In genomic region chr19:1252221-1252817, GRCh38 we compare ENCODE assay signal across 8 cellular contexts. TPM values are rescaled to one million over a fixed set of nuclear protein-coding genes. Genes with fewer than 3 reads are reported as not detected.
DNase-seq lines count a peak whose midpoint lies in the region; ATAC-seq, FAIRE-seq and TF ChIP-seq lines count a peak whose summit lies in the region.

No MANE protein-coding gene starts in this region.

- no peak overlapping the region for H4K91ac ChIP-seq in H1 (replicated peaks; ENCODE audit: insufficient read length, low read length)
- peak overlapping the region; percentile 100 for H4K91ac ChIP-seq in mesenchymal stem cell (ENCODE audit: low read length)

- H3K27ac ChIP-seq in BLaER1 = peak overlapping the region; percentile 97
- no peak overlapping the region for H3K27ac ChIP-seq in H1 (ENCODE audit: low read depth, low read length)
- peak overlapping the region; percentile 99 for H3K27ac ChIP-seq in mesenchymal stem cell (ENCODE audit: low read length, poor library complexity, severe bottlenecking)

- H2BK120ac ChIP-seq in H1 (replicated peaks; ENCODE audit: low read depth, low read length) (no peak overlapping the region), mesenchymal stem cell (ENCODE audit: low read depth, low read length) (peak overlapping the region; percentile 99)

- H3K9me3 ChIP-seq in BLaER1 (no peaks in the 10 kb centered on the region), H1 (ENCODE audit: insufficient read depth in 2 of 2, low read depth in 1 of 2, low read length in 1 of 2) (no peaks in the 10 kb centered on the region), mesenchymal stem cell (ENCODE audit: control insufficient read depth, low read length) (no peaks in the 10 kb centered on the region)

- H4K20me1 ChIP-seq in BLaER1 = peaks cover 66% of the 10 kb centered on the region
- H4K20me1 ChIP-seq in H1 (replicated peaks in 1 of 2; ENCODE audit: control insufficient read depth in 1 of 2, insufficient read depth in 2 of 2, low read length in 2 of 2) = peaks cover 22 to 29% of the 10 kb centered on the region in 2 experiments

- H3K4me3 Mint-ChIP-seq in activated CD4-positive, alpha-beta T cell treated with anti-CD3 and anti-CD28 coated beads, Interleukin-2, amount 10 ng/mL, durations not matched to agents 7 days and 5 days = peak overlapping the region; percentile 95

- no peak for TF ChIP-seq CTCF in H1 (IDR thresholded peaks at IDR 0.05; ENCODE audit: control extremely low read depth in 1 of 3, insufficient read depth in 1 of 3, low read depth in 1 of 3, low read length in 3 of 3)

- peaks cover 29% of the 10 kb centered on the region for H3K36me3 Mint-ChIP-seq in activated CD4-positive, alpha-beta T cell treated with anti-CD3 and anti-CD28 coated beads, Interleukin-2, amount 10 ng/mL, durations not matched to agents 7 days and 5 days (ENCODE audit: low read depth)

- H2BK20ac ChIP-seq in H1 (ENCODE audit: low read length) = no peak overlapping the region

- DNase-seq in KG1 (lab: John Stamatoyannopoulos, UW) (peak; percentile 50), H1 (ENCODE audit: low read depth in 1 of 2, low spot score in 2 of 2) (no peak), mesenchymal stem cell (peak; percentile 88), NCI-H1092 (lab: John Stamatoyannopoulos, UW) (no peak), NCI-H2227 (lab: John Stamatoyannopoulos, UW; ENCODE audit: unreplicated experiment) (no peak)
- peak; percentile 80 for DNase-seq in activated CD4-positive, alpha-beta T cell treated with anti-CD3 and anti-CD28 coated beads, Interleukin-2, amount 10 ng/mL, durations not matched to agents 7 days and 5 days
- DNase-seq in stimulated activated naive CD8-positive, alpha-beta T cell treated with anti-CD3 and anti-CD28 coated beads, Interleukin-15, Interleukin-2, amounts not matched to agents 100 U/mL and 50 U/mL, for 24 hours = peak; percentile 82

- no peak overlapping the region for H2AK5ac ChIP-seq in H1 (ENCODE audit: low read depth, low read length)
- peak overlapping the region; percentile 94 for H2AK5ac ChIP-seq in mesenchymal stem cell (ENCODE audit: low read length, severe bottlenecking)

- POLR2A ChIA-PET in activated CD4-positive, alpha-beta T cell treated with anti-CD3 and anti-CD28 coated beads, Interleukin-2, amount 10 ng/mL, durations not matched to agents 7 days and 5 days (lab: Charles Lee) = interaction anchor here (1.0 to 1.1 kb wide), 2 partner anchors 15 to 23 kb away, joined by 3 to 6 read pairs; partner anchors contain the start of gene FAM174C
- POLR2A ChIA-PET in H1 (lab: Charles Lee; ENCODE audit: partially characterized antibody) = interaction anchor here (1.0 to 19.4 kb wide), 7 partner anchors 11 to 225 kb away, joined by 3 to 456 read pairs (median 7); partner anchors contain the start of genes ATP5F1D, CIRBP, CNN2 and FAM174C

- CTCF ChIA-PET in activated CD4-positive, alpha-beta T cell treated with anti-CD3 and anti-CD28 coated beads, Interleukin-2, amount 10 ng/mL, durations not matched to agents 7 days and 5 days (lab: Charles Lee) = interaction anchor here (6.6 to 7.3 kb wide), 2 partner anchors 9 to 14 kb away, joined by 65 to 105 read pairs; partner anchors contain the start of gene CIRBP
- CTCF ChIA-PET in H1 (lab: Charles Lee; ENCODE audit: partially characterized antibody) = interaction anchor here (1.2 to 6.0 kb wide), 3 partner anchors 10 to 15 kb away, joined by 3 to 42 read pairs (median 7); no protein-coding TSS in a partner anchor

- H2BK15ac ChIP-seq in H1 (ENCODE audit: low read length) = no peak overlapping the region
- H2BK15ac ChIP-seq in mesenchymal stem cell (ENCODE audit: low read depth, poor library complexity, severe bottlenecking) = peak overlapping the region; percentile 99

- no peak for TF ChIP-seq POLR2A in H1 (IDR thresholded peaks at IDR 0.05; ENCODE audit: control extremely low read depth in 1 of 2, low read depth in 2 of 2, low read length in 2 of 2)

- H2BK5ac ChIP-seq in H1 (ENCODE audit: low read depth, low read length) (no peak overlapping the region; the same call in 1 of the 2 replicates), mesenchymal stem cell (ENCODE audit: low read depth, low read length, poor library complexity, severe bottlenecking) (peak overlapping the region; percentile 97)

- H4K5ac ChIP-seq in H1 (ENCODE audit: insufficient read length, low read depth, low read length) = no peak overlapping the region

- H3K4me1 Mint-ChIP-seq in activated CD4-positive, alpha-beta T cell treated with anti-CD3 and anti-CD28 coated beads, Interleukin-2, amount 10 ng/mL, durations not matched to agents 7 days and 5 days = peaks cover 20% of the 10 kb centered on the region

- H3K4me2 ChIP-seq in BLaER1 = peak overlapping the region; percentile 100
- peak overlapping the region; percentile 23 to 83; a peak in 3 of 4 replicates for H3K4me2 ChIP-seq in H1 (ENCODE audit: insufficient read depth in 1 of 2, low read depth in 2 of 2, low read length in 2 of 2)
- H3K4me2 ChIP-seq in mesenchymal stem cell (ENCODE audit: low read length, poor library complexity, severe bottlenecking) = peak overlapping the region; percentile 85

- 76% methylated on average over 18 of the region's 30 CpGs; no CpG with 5 or more reads in 1 of the 2 experiments for WGBS in H1 (ENCODE audit: extremely low coverage in 1 of 2, insufficient coverage in 1 of 2, insufficient read length in 1 of 2, insufficient replicate concordance in 2 of 2, low coverage in 1 of 2, low lambda C conversion rate in 2 of 2, missing lambda C conversion rate in 1 of 2), 2 experiments
- WGBS in mesenchymal stem cell = 0% methylated on average over 21 of the region's 30 CpGs

- H3K14ac ChIP-seq in H1 (ENCODE audit: insufficient read length) = no peak overlapping the region
- H3K14ac ChIP-seq in mesenchymal stem cell (ENCODE audit: low read length in 2 of 2) = peak overlapping the region; percentile 89 to 92

- no peak for TF ChIP-seq RAD21 in H1 (IDR thresholded peaks at IDR 0.05 in 1 of 2, conservative IDR thresholded peaks at IDR 0.05 in 1 of 2; ENCODE audit: low read depth in 2 of 2, low read length in 2 of 2)

- no peak overlapping the region for H2AFZ ChIP-seq in H1 (ENCODE audit: low read length)
- H2AFZ ChIP-seq in mesenchymal stem cell (ENCODE audit: low read depth, low read length) = no peak overlapping the region

- H4K8ac ChIP-seq in H1 (ENCODE audit: extremely low read depth, insufficient read depth, low read length) = peak overlapping the region; percentile 79; the same call in 1 of the 2 replicates
- peak overlapping the region; percentile 98 for H4K8ac ChIP-seq in mesenchymal stem cell (ENCODE audit: low read length)

- no peak for TF ChIP-seq EP300 in H1 (IDR thresholded peaks at IDR 0.05; ENCODE audit: borderline replicate concordance in 1 of 2, low read depth in 2 of 2, low read length in 2 of 2)

- H2BK12ac ChIP-seq in H1 (ENCODE audit: low read depth, low read length) (no peak overlapping the region), mesenchymal stem cell (ENCODE audit: low read length in 2 of 2) (peak overlapping the region in 1 of 2 experiments; percentile 73)

- H3K27me3 ChIP-seq in BLaER1 (no peaks in the 10 kb centered on the region), H1 (replicated peaks in 1 of 4; ENCODE audit: control insufficient read depth in 3 of 4, extremely low read depth in 1 of 4, insufficient read depth in 3 of 4, low read length in 3 of 4) (no peaks in the 10 kb centered on the region; a peak in 1 of 7 replicates), mesenchymal stem cell (ENCODE audit: control insufficient read depth in 1 of 2, insufficient read depth in 1 of 2, low read length in 2 of 2) (no peaks in the 10 kb centered on the region)

- ATAC-seq in stimulated activated naive CD8-positive, alpha-beta T cell treated with anti-CD3 and anti-CD28 coated beads, Interleukin-15, Interleukin-2, amounts not matched to agents 100 U/mL and 50 U/mL, for 24 hours = peak; percentile 4

- H3K4me1 ChIP-seq in BLaER1 (peaks cover 49% of the 10 kb centered on the region), H1 (replicated peaks in 1 of 4; ENCODE audit: control insufficient read depth in 3 of 4, insufficient read depth in 4 of 4, low read length in 3 of 4) (peaks cover 0 to 20% (median 12%) of the 10 kb centered on the region in 4 experiments; a peak in 6 of 7 replicates), mesenchymal stem cell (ENCODE audit: control insufficient read depth, insufficient read depth, low read depth, low read length) (peaks cover 45% of the 10 kb centered on the region)

- H3K9ac ChIP-seq in BLaER1 = peak overlapping the region; percentile 99
- 0 out of 7 replicates have a peak overlapping the region, but pooled peaks of 1 of the 4 experiments have one; percentile 36 for H3K9ac ChIP-seq in H1 (replicated peaks in 1 of 4; ENCODE audit: extremely low read depth in 1 of 4, low read depth in 3 of 4, low read length in 3 of 4)
- peak overlapping the region; percentile 96 for H3K9ac ChIP-seq in mesenchymal stem cell (ENCODE audit: low read length)

- H3K18ac ChIP-seq in H1 (ENCODE audit: extremely low read depth, low read length) = no peak overlapping the region; the same call in 1 of the 2 replicates
- H3K18ac ChIP-seq in mesenchymal stem cell (ENCODE audit: low read depth in 1 of 2, low read length in 2 of 2) = peak overlapping the region; percentile 98 to 99

- H3K4me3 ChIP-seq in BLaER1 (peak overlapping the region; percentile 99), H1 (ENCODE audit: extremely low read depth in 1 of 4, insufficient read depth in 2 of 4, low read depth in 3 of 4, low read length in 4 of 4) (peak overlapping the region in 2 of 4 experiments; percentile 66 to 99; a peak in 3 of 8 replicates), mesenchymal stem cell (ENCODE audit: insufficient read depth in 1 of 2, low read depth in 1 of 2, low read length in 2 of 2) (peak overlapping the region; percentile 84 to 92)

- H3K56ac ChIP-seq in H1 (replicated peaks; ENCODE audit: insufficient read length, low read depth, low read length) = no peak overlapping the region

- H3K27me3 Mint-ChIP-seq in activated CD4-positive, alpha-beta T cell treated with anti-CD3 and anti-CD28 coated beads, Interleukin-2, amount 10 ng/mL, durations not matched to agents 7 days and 5 days = no peaks in the 10 kb centered on the region

- H3K23me2 ChIP-seq in H1 (ENCODE audit: low read depth, low read length) = peaks cover 2% of the 10 kb centered on the region; the same call in 1 of the 2 replicates

- H3K36me3 ChIP-seq in BLaER1 = peaks cover 55% of the 10 kb centered on the region
- peaks cover 26 to 63% (median 45%) of the 10 kb centered on the region in 4 experiments for H3K36me3 ChIP-seq in H1 (ENCODE audit: control insufficient read depth in 2 of 4, insufficient read depth in 4 of 4, low read length in 3 of 4)
- peaks cover 39 to 71% of the 10 kb centered on the region in 2 experiments for H3K36me3 ChIP-seq in mesenchymal stem cell (ENCODE audit: control insufficient read depth in 1 of 2, insufficient read depth in 2 of 2, low read depth in 1 of 2, low read length in 2 of 2)

- no peak overlapping the region for H3K23ac ChIP-seq in H1 (ENCODE audit: insufficient read length)
- peak overlapping the region in 1 of 2 experiments; percentile 47 for H3K23ac ChIP-seq in mesenchymal stem cell (ENCODE audit: low read length in 2 of 2)

- no peak overlapping the region for H3K4ac ChIP-seq in H1 (replicated peaks; ENCODE audit: insufficient read length, low read depth, low read length)
- peak overlapping the region; percentile 85 to 99 for H3K4ac ChIP-seq in mesenchymal stem cell (ENCODE audit: low read depth in 1 of 2, low read length in 2 of 2)

- no peaks in the 10 kb centered on the region for H3K9me3 Mint-ChIP-seq in activated CD4-positive, alpha-beta T cell treated with anti-CD3 and anti-CD28 coated beads, Interleukin-2, amount 10 ng/mL, durations not matched to agents 7 days and 5 days

- no peak for FAIRE-seq in H1 (lab: Jason Lieb, UNC)

- H3K79me2 ChIP-seq in H1 (ENCODE audit: control insufficient read depth in 1 of 2, insufficient read depth in 2 of 2, low read length in 2 of 2) = peaks cover 9 to 51% of the 10 kb centered on the region in 2 experiments

- H3K27ac Mint-ChIP-seq in activated CD4-positive, alpha-beta T cell treated with anti-CD3 and anti-CD28 coated beads, Interleukin-2, amount 10 ng/mL, durations not matched to agents 7 days and 5 days = peak overlapping the region; percentile 85

- peaks cover 12% of the 10 kb centered on the region; the same call in 1 of the 2 replicates for H3K79me1 ChIP-seq in H1 (ENCODE audit: low read depth, low read length)
- H3K79me1 ChIP-seq in mesenchymal stem cell (replicated peaks; ENCODE audit: low read length, poor library complexity, severe bottlenecking) = peaks cover 6% of the 10 kb centered on the region

RNA-seq across cellular contexts. Expression of gene MIDN, which starts 3.9 kb away (rescaled TPM):
- 10 to 100 TPM; 58.0 to 65.7 TPM for total RNA-seq in activated CD4-positive, alpha-beta T cell treated with anti-CD3 and anti-CD28 coated beads, Interleukin-2, amount 10 ng/mL, durations not matched to agents 7 days and 5 days
- total RNA-seq in H1 (2021; fragmentation: NEBNext Ultra II Directional; extraction: Animal tissue kit (Norgen Biotek cat#: 25700)) = 159 and 166 TPM in 2 replicates
- polyA plus RNA-seq in H1 (2011; rRNA removed) = 39.8 and 86.0 TPM in 2 replicates
- 38.5 TPM for polyA plus RNA-seq in H1 (2011; cell fraction: cytosol; rRNA removed)
- 85.2 TPM for polyA plus RNA-seq in H1 (2011; cell fraction: nucleus; rRNA removed)
- polyA plus RNA-seq in H1 (2012, experiment 1 of 2) = 58.2 to 110 TPM (median 92.2 TPM) in 4 replicates
- polyA plus RNA-seq in H1 (2012, experiment 2 of 2) = 90.5 TPM
- polyA plus RNA-seq in H1 (2013, experiment 1 of 2) = 95.6 TPM
- 90.3 TPM for polyA plus RNA-seq in H1 (2013, experiment 2 of 2)
- 10.3 and 14.3 TPM in 2 replicates for polyA minus RNA-seq in H1 (2011; rRNA and poly(A)+ RNA removed)
- 86.0 TPM for polyA minus RNA-seq in H1 (2011; cell fraction: cytosol; rRNA and poly(A)+ RNA removed)
- 55.2 TPM for polyA minus RNA-seq in H1 (2011; cell fraction: nucleus; rRNA and poly(A)+ RNA removed)
- polyA plus RNA-seq in mesenchymal stem cell (2013, experiment 1 of 2) = 58.6 TPM
- 58.0 TPM for polyA plus RNA-seq in mesenchymal stem cell (2013, experiment 2 of 2)

RNA-seq across cellular contexts. Expression of gene ATP5F1D, which starts 10.8 kb away (rescaled TPM):
- total RNA-seq in activated CD4-positive, alpha-beta T cell treated with anti-CD3 and anti-CD28 coated beads, Interleukin-2, amount 10 ng/mL, durations not matched to agents 7 days and 5 days = 100 to 1,000 TPM; 151 to 166 TPM
- total RNA-seq in H1 (2021; fragmentation: NEBNext Ultra II Directional; extraction: Animal tissue kit (Norgen Biotek cat#: 25700)) = 174 and 182 TPM in 2 replicates
- polyA plus RNA-seq in H1 (2011; rRNA removed) = 249 and 338 TPM in 2 replicates
- polyA plus RNA-seq in H1 (2011; cell fraction: cytosol; rRNA removed) = 142 TPM
- 120 TPM for polyA plus RNA-seq in H1 (2011; cell fraction: nucleus; rRNA removed)
- 87.3 to 189 TPM (median 180 TPM) in 4 replicates for polyA plus RNA-seq in H1 (2012, experiment 1 of 2)
- 328 TPM for polyA plus RNA-seq in H1 (2012, experiment 2 of 2)
- polyA plus RNA-seq in H1 (2013, experiment 1 of 2) = 148 TPM
- 145 TPM for polyA plus RNA-seq in H1 (2013, experiment 2 of 2)
- 13.4 and 18.6 TPM in 2 replicates for polyA minus RNA-seq in H1 (2011; rRNA and poly(A)+ RNA removed)
- polyA minus RNA-seq in H1 (2011; cell fraction: cytosol; rRNA and poly(A)+ RNA removed) = 118 TPM
- 40.2 TPM for polyA minus RNA-seq in H1 (2011; cell fraction: nucleus; rRNA and poly(A)+ RNA removed)
- polyA plus RNA-seq in mesenchymal stem cell (2013, experiment 1 of 2) = 121 TPM
- polyA plus RNA-seq in mesenchymal stem cell (2013, experiment 2 of 2) = 127 TPM

RNA-seq across cellular contexts. Expression of gene CBARP, which starts 14.5 kb away (rescaled TPM):
- not detected for total RNA-seq in activated CD4-positive, alpha-beta T cell treated with anti-CD3 and anti-CD28 coated beads, Interleukin-2, amount 10 ng/mL, durations not matched to agents 7 days and 5 days
- total RNA-seq in H1 (2021; fragmentation: NEBNext Ultra II Directional; extraction: Animal tissue kit (Norgen Biotek cat#: 25700)) = 14.7 and 18.0 TPM in 2 replicates
- 4.9 and 11.6 TPM in 2 replicates for polyA plus RNA-seq in H1 (2011; rRNA removed)
- 7.4 TPM for polyA plus RNA-seq in H1 (2011; cell fraction: cytosol; rRNA removed)
- polyA plus RNA-seq in H1 (2011; cell fraction: nucleus; rRNA removed) = 39.9 TPM
- polyA plus RNA-seq in H1 (2012, experiment 1 of 2) = 4.2 to 12.2 TPM (median 10.1 TPM) in 4 replicates
- polyA plus RNA-seq in H1 (2012, experiment 2 of 2) = 3.2 TPM
- polyA plus RNA-seq in H1 (2013, experiment 1 of 2) = 11.0 TPM
- polyA plus RNA-seq in H1 (2013, experiment 2 of 2) = 9.9 TPM
- polyA minus RNA-seq in H1 (2011; rRNA and poly(A)+ RNA removed) = 2.0 and 2.2 TPM in 2 replicates
- 8.2 TPM for polyA minus RNA-seq in H1 (2011; cell fraction: cytosol; rRNA and poly(A)+ RNA removed)
- polyA minus RNA-seq in H1 (2011; cell fraction: nucleus; rRNA and poly(A)+ RNA removed) = 11.6 TPM
- 8.1 TPM for polyA plus RNA-seq in mesenchymal stem cell (2013, experiment 1 of 2)
- polyA plus RNA-seq in mesenchymal stem cell (2013, experiment 2 of 2) = 8.0 TPM

RNA-seq across cellular contexts. Expression of gene CIRBP, which starts 16.8 kb away (rescaled TPM):
- total RNA-seq in activated CD4-positive, alpha-beta T cell treated with anti-CD3 and anti-CD28 coated beads, Interleukin-2, amount 10 ng/mL, durations not matched to agents 7 days and 5 days = 100 to 1,000 TPM; 169 to 224 TPM
- total RNA-seq in H1 (2021; fragmentation: NEBNext Ultra II Directional; extraction: Animal tissue kit (Norgen Biotek cat#: 25700)) = 175 TPM in 2 replicates
- polyA plus RNA-seq in H1 (2011; rRNA removed) = 199 and 331 TPM in 2 replicates
- 472 TPM for polyA plus RNA-seq in H1 (2011; cell fraction: cytosol; rRNA removed)
- polyA plus RNA-seq in H1 (2011; cell fraction: nucleus; rRNA removed) = 581 TPM
- 213 to 357 TPM (median 316 TPM) in 4 replicates for polyA plus RNA-seq in H1 (2012, experiment 1 of 2)
- polyA plus RNA-seq in H1 (2012, experiment 2 of 2) = 95.1 TPM
- 151 TPM for polyA plus RNA-seq in H1 (2013, experiment 1 of 2)
- 135 TPM for polyA plus RNA-seq in H1 (2013, experiment 2 of 2)
- 44.5 and 56.0 TPM in 2 replicates for polyA minus RNA-seq in H1 (2011; rRNA and poly(A)+ RNA removed)
- 77.4 TPM for polyA minus RNA-seq in H1 (2011; cell fraction: cytosol; rRNA and poly(A)+ RNA removed)
- polyA minus RNA-seq in H1 (2011; cell fraction: nucleus; rRNA and poly(A)+ RNA removed) = 99.9 TPM
- 118 TPM for polyA plus RNA-seq in mesenchymal stem cell (2013, experiment 1 of 2)
- 120 TPM for polyA plus RNA-seq in mesenchymal stem cell (2013, experiment 2 of 2)

RNA-seq across cellular contexts. Expression of gene FAM174C, which starts 23.0 kb away (rescaled TPM):
- total RNA-seq in activated CD4-positive, alpha-beta T cell treated with anti-CD3 and anti-CD28 coated beads, Interleukin-2, amount 10 ng/mL, durations not matched to agents 7 days and 5 days = 10 to 100 TPM; 47.8 to 51.5 TPM
- total RNA-seq in H1 (2021; fragmentation: NEBNext Ultra II Directional; extraction: Animal tissue kit (Norgen Biotek cat#: 25700)) = 44.5 and 54.6 TPM in 2 replicates
- 125 and 159 TPM in 2 replicates for polyA plus RNA-seq in H1 (2011; rRNA removed)
- polyA plus RNA-seq in H1 (2011; cell fraction: cytosol; rRNA removed) = 76.1 TPM
- polyA plus RNA-seq in H1 (2011; cell fraction: nucleus; rRNA removed) = 72.4 TPM
- 39.9 to 68.4 TPM (median 61.5 TPM) in 4 replicates for polyA plus RNA-seq in H1 (2012, experiment 1 of 2)
- 79.3 TPM for polyA plus RNA-seq in H1 (2012, experiment 2 of 2)
- 50.0 TPM for polyA plus RNA-seq in H1 (2013, experiment 1 of 2)
- 59.2 TPM for polyA plus RNA-seq in H1 (2013, experiment 2 of 2)
- polyA minus RNA-seq in H1 (2011; rRNA and poly(A)+ RNA removed) = 6.8 and 9.7 TPM in 2 replicates
- polyA minus RNA-seq in H1 (2011; cell fraction: cytosol; rRNA and poly(A)+ RNA removed) = 22.8 TPM
- 20.8 TPM for polyA minus RNA-seq in H1 (2011; cell fraction: nucleus; rRNA and poly(A)+ RNA removed)
- 60.2 TPM for polyA plus RNA-seq in mesenchymal stem cell (2013, experiment 1 of 2)
- 59.6 TPM for polyA plus RNA-seq in mesenchymal stem cell (2013, experiment 2 of 2)

Comparison
In these comparisons a context has a peak if more than half of its experiments do, and no peak if none do; other contexts are left out.
1. DNase-seq: peak in KG1 (single experiment), activated CD4-positive, alpha-beta T cell treated with anti-CD3 and anti-CD28 coated beads, Interleukin-2, amount 10 ng/mL, durations not matched to agents 7 days and 5 days (single experiment), mesenchymal stem cell (single experiment) and stimulated activated naive CD8-positive, alpha-beta T cell treated with anti-CD3 and anti-CD28 coated beads, Interleukin-15, Interleukin-2, amounts not matched to agents 100 U/mL and 50 U/mL, for 24 hours (single experiment); none in H1 (0 of 2), NCI-H1092 (single experiment) and NCI-H2227 (single experiment).
2. RNA of gene CBARP, which starts 14.5 kb away (total RNA-seq): 14.7 to 18.0 TPM in H1; not detected in activated CD4-positive, alpha-beta T cell treated with anti-CD3 and anti-CD28 coated beads, Interleukin-2, amount 10 ng/mL, durations not matched to agents 7 days and 5 days; every median in the first group is over 10 times any median in the second.
3. Peak in every context shown above with its lines, with median percentiles within 50 percentile points of each other: H3K4me2 ChIP-seq.